Comparison of ENCODE assay signal across 1 cellular context in the genomic region with DNA sequence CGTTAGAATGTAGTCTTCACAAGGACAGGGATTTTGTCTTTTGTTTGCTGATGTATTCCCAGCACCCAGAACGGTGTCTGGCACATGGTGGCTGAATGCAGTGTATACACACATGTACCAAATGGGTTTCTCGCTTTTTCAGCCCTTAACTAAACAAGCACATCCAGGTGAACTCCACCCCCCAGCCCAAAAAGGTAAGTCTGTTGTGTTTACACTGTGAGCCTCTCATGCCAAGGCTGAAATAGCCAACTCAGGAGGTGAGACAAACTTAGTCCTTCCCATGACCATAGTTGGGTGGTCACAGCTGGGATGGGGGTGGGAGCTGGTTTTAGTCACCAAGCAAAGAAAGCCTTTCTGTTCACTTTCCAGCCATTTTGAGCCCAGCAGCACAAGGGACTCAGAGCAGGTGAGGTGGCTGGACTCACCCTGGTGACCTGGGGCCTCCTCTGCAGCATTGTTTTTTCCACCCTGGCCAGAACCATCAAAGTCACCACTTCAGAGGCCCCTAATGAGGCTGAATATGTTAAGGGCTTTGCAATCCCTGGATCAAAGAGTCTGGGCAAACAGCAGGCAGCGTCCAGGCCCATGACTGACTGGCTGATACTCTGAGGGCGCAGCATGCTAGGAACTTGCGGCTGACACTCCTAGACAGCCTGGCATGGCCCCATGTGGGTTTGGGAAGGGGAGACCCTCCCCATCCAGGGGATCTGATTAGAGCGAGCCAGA.
TF ChIP-seq lines count a peak whose summit lies in the region.

No MANE protein-coding gene starts in this region.

TF ChIP-seq in HepG2, 621 proteins besides CTCF, POLR2A, EP300 and RAD21 (continued from another document and continues in another):
- TF ChIP-seq, protein P1, sequence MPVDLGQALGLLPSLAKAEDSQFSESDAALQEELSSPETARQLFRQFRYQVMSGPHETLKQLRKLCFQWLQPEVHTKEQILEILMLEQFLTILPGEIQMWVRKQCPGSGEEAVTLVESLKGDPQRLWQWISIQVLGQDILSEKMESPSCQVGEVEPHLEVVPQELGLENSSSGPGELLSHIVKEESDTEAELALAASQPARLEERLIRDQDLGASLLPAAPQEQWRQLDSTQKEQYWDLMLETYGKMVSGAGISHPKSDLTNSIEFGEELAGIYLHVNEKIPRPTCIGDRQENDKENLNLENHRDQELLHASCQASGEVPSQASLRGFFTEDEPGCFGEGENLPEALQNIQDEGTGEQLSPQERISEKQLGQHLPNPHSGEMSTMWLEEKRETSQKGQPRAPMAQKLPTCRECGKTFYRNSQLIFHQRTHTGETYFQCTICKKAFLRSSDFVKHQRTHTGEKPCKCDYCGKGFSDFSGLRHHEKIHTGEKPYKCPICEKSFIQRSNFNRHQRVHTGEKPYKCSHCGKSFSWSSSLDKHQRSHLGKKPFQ (CRISPR knock-in tag; IDR thresholded peaks at IDR 0.05; ENCODE audit: insufficient replicate concordance): no peak
- TF ChIP-seq FOSL2 (CRISPR knock-in tag; IDR thresholded peaks at IDR 0.05) (peak; percentile 58), CBX5 (CRISPR knock-in tag; IDR thresholded peaks at IDR 0.05; ENCODE audit: borderline replicate concordance) (0 out of 2 replicates have a peak, but pooled peaks have one; percentile 18), POLR2AphosphoS5 (IDR thresholded peaks at IDR 0.05; ENCODE audit: low read depth, low read length) (0 out of 2 replicates have a peak, but pooled peaks have one; percentile 26), BHLHE40 (IDR thresholded peaks at IDR 0.05; ENCODE audit: low read length) (peak; percentile 37; the same call in 1 of the 2 replicates), HCFC1 (IDR thresholded peaks at IDR 0.05; ENCODE audit: low read depth, low read length) (no peak), NFE2L1 (CRISPR knock-in tag; IDR thresholded peaks at IDR 0.05; ENCODE audit: borderline replicate concordance) (no peak), HDAC6 (IDR thresholded peaks at IDR 0.05; ENCODE audit: low read depth, low read length) (no peak), NR2F2 (IDR thresholded peaks at IDR 0.05; ENCODE audit: borderline replicate concordance, low read depth) (peak; percentile 76; the same call in 1 of the 2 replicates), DNMT3B (CRISPR knock-in tag; conservative IDR thresholded peaks at IDR 0.05) (no peak), NCOR1 (IDR thresholded peaks at IDR 0.05; ENCODE audit: borderline replicate concordance, low read length) (no peak), ZNF782 (CRISPR knock-in tag; IDR thresholded peaks at IDR 0.05; ENCODE audit: borderline replicate concordance) (no peak), EED (CRISPR knock-in tag; IDR thresholded peaks at IDR 0.05) (no peak), RXRA (CRISPR knock-in tag; IDR thresholded peaks at IDR 0.05) (peak; percentile 81), CHD2 (IDR thresholded peaks at IDR 0.05; ENCODE audit: low read depth, low read length) (no peak), HHEX (CRISPR knock-in tag; IDR thresholded peaks at IDR 0.05) (0 out of 2 replicates have a peak, but pooled peaks have one; percentile 14), GLI4 (CRISPR knock-in tag; IDR thresholded peaks at IDR 0.05; ENCODE audit: borderline replicate concordance) (no peak), ISL2 (CRISPR knock-in tag; IDR thresholded peaks at IDR 0.05) (peak; percentile 61), ZNF350 (CRISPR knock-in tag; IDR thresholded peaks at IDR 0.05; ENCODE audit: borderline replicate concordance, low read depth) (peak; percentile 45), MBD4 (IDR thresholded peaks at IDR 0.05; ENCODE audit: borderline replicate concordance, low read length) (0 out of 2 replicates have a peak, but pooled peaks have one; percentile 11), ZNF670 (CRISPR knock-in tag; IDR thresholded peaks at IDR 0.05; ENCODE audit: borderline replicate concordance) (no peak), RBM22 (optimal IDR thresholded peaks at IDR 0.05; ENCODE audit: low read length) (peak; percentile 63), ZNF614 (CRISPR knock-in tag; IDR thresholded peaks at IDR 0.05; ENCODE audit: borderline replicate concordance) (no peak), SKI (IDR thresholded peaks at IDR 0.05; ENCODE audit: partially characterized antibody) (peak; percentile 61), SIN3B (IDR thresholded peaks at IDR 0.05; ENCODE audit: low read length) (no peak), SIN3A (IDR thresholded peaks at IDR 0.05; ENCODE audit: borderline replicate concordance, low read depth, low read length) (no peak)
- TF ChIP-seq, protein P2, sequence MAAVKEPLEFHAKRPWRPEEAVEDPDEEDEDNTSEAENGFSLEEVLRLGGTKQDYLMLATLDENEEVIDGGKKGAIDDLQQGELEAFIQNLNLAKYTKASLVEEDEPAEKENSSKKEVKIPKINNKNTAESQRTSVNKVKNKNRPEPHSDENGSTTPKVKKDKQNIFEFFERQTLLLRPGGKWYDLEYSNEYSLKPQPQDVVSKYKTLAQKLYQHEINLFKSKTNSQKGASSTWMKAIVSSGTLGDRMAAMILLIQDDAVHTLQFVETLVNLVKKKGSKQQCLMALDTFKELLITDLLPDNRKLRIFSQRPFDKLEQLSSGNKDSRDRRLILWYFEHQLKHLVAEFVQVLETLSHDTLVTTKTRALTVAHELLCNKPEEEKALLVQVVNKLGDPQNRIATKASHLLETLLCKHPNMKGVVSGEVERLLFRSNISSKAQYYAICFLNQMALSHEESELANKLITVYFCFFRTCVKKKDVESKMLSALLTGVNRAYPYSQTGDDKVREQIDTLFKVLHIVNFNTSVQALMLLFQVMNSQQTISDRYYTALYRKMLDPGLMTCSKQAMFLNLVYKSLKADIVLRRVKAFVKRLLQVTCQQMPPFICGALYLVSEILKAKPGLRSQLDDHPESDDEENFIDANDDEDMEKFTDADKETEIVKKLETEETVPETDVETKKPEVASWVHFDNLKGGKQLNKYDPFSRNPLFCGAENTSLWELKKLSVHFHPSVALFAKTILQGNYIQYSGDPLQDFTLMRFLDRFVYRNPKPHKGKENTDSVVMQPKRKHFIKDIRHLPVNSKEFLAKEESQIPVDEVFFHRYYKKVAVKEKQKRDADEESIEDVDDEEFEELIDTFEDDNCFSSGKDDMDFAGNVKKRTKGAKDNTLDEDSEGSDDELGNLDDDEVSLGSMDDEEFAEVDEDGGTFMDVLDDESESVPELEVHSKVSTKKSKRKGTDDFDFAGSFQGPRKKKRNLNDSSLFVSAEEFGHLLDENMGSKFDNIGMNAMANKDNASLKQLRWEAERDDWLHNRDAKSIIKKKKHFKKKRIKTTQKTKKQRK (IDR thresholded peaks at IDR 0.05; ENCODE audit: low read length): no peak
- TF ChIP-seq, protein P3, sequence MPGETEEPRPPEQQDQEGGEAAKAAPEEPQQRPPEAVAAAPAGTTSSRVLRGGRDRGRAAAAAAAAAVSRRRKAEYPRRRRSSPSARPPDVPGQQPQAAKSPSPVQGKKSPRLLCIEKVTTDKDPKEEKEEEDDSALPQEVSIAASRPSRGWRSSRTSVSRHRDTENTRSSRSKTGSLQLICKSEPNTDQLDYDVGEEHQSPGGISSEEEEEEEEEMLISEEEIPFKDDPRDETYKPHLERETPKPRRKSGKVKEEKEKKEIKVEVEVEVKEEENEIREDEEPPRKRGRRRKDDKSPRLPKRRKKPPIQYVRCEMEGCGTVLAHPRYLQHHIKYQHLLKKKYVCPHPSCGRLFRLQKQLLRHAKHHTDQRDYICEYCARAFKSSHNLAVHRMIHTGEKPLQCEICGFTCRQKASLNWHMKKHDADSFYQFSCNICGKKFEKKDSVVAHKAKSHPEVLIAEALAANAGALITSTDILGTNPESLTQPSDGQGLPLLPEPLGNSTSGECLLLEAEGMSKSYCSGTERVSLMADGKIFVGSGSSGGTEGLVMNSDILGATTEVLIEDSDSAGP (CRISPR knock-in tag; IDR thresholded peaks at IDR 0.05; ENCODE audit: borderline replicate concordance): peak; percentile 41; the same call in 1 of the 2 replicates
- TF ChIP-seq, protein P4, sequence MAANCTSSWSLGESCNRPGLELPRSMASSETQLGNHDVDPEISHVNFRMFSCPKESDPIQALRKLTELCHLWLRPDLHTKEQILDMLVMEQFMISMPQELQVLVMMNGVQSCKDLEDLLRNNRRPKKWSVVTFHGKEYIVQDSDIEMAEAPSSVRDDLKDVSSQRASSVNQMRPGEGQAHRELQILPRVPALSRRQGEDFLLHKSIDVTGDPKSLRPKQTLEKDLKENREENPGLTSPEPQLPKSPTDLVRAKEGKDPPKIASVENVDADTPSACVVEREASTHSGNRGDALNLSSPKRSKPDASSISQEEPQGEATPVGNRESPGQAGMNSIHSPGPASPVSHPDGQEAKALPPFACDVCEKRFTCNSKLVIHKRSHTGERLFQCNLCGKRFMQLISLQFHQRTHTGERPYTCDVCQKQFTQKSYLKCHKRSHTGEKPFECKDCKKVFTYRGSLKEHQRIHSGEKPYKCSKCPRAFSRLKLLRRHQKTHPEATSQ (CRISPR knock-in tag; IDR thresholded peaks at IDR 0.05; ENCODE audit: borderline replicate concordance): no peak
- TF ChIP-seq, protein P5, sequence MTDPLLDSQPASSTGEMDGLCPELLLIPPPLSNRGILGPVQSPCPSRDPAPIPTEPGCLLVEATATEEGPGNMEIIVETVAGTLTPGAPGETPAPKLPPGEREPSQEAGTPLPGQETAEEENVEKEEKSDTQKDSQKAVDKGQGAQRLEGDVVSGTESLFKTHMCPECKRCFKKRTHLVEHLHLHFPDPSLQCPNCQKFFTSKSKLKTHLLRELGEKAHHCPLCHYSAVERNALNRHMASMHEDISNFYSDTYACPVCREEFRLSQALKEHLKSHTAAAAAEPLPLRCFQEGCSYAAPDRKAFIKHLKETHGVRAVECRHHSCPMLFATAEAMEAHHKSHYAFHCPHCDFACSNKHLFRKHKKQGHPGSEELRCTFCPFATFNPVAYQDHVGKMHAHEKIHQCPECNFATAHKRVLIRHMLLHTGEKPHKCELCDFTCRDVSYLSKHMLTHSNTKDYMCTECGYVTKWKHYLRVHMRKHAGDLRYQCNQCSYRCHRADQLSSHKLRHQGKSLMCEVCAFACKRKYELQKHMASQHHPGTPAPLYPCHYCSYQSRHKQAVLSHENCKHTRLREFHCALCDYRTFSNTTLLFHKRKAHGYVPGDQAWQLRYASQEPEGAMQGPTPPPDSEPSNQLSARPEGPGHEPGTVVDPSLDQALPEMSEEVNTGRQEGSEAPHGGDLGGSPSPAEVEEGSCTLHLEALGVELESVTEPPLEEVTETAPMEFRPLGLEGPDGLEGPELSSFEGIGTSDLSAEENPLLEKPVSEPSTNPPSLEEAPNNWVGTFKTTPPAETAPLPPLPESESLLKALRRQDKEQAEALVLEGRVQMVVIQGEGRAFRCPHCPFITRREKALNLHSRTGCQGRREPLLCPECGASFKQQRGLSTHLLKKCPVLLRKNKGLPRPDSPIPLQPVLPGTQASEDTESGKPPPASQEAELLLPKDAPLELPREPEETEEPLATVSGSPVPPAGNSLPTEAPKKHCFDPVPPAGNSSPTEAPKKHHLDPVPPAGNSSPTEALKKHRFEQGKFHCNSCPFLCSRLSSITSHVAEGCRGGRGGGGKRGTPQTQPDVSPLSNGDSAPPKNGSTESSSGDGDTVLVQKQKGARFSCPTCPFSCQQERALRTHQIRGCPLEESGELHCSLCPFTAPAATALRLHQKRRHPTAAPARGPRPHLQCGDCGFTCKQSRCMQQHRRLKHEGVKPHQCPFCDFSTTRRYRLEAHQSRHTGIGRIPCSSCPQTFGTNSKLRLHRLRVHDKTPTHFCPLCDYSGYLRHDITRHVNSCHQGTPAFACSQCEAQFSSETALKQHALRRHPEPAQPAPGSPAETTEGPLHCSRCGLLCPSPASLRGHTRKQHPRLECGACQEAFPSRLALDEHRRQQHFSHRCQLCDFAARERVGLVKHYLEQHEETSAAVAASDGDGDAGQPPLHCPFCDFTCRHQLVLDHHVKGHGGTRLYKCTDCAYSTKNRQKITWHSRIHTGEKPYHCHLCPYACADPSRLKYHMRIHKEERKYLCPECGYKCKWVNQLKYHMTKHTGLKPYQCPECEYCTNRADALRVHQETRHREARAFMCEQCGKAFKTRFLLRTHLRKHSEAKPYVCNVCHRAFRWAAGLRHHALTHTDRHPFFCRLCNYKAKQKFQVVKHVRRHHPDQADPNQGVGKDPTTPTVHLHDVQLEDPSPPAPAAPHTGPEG (CRISPR knock-in tag; IDR thresholded peaks at IDR 0.05): no peak
- TF ChIP-seq, protein P6, sequence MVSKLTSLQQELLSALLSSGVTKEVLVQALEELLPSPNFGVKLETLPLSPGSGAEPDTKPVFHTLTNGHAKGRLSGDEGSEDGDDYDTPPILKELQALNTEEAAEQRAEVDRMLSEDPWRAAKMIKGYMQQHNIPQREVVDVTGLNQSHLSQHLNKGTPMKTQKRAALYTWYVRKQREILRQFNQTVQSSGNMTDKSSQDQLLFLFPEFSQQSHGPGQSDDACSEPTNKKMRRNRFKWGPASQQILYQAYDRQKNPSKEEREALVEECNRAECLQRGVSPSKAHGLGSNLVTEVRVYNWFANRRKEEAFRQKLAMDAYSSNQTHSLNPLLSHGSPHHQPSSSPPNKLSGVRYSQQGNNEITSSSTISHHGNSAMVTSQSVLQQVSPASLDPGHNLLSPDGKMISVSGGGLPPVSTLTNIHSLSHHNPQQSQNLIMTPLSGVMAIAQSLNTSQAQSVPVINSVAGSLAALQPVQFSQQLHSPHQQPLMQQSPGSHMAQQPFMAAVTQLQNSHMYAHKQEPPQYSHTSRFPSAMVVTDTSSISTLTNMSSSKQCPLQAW (CRISPR knock-in tag; IDR thresholded peaks at IDR 0.05): no peak
- TF ChIP-seq, protein P7, sequence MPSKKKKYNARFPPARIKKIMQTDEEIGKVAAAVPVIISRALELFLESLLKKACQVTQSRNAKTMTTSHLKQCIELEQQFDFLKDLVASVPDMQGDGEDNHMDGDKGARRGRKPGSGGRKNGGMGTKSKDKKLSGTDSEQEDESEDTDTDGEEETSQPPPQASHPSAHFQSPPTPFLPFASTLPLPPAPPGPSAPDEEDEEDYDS (CRISPR knock-in tag; IDR thresholded peaks at IDR 0.05): no peak
- TF ChIP-seq, protein P8, sequence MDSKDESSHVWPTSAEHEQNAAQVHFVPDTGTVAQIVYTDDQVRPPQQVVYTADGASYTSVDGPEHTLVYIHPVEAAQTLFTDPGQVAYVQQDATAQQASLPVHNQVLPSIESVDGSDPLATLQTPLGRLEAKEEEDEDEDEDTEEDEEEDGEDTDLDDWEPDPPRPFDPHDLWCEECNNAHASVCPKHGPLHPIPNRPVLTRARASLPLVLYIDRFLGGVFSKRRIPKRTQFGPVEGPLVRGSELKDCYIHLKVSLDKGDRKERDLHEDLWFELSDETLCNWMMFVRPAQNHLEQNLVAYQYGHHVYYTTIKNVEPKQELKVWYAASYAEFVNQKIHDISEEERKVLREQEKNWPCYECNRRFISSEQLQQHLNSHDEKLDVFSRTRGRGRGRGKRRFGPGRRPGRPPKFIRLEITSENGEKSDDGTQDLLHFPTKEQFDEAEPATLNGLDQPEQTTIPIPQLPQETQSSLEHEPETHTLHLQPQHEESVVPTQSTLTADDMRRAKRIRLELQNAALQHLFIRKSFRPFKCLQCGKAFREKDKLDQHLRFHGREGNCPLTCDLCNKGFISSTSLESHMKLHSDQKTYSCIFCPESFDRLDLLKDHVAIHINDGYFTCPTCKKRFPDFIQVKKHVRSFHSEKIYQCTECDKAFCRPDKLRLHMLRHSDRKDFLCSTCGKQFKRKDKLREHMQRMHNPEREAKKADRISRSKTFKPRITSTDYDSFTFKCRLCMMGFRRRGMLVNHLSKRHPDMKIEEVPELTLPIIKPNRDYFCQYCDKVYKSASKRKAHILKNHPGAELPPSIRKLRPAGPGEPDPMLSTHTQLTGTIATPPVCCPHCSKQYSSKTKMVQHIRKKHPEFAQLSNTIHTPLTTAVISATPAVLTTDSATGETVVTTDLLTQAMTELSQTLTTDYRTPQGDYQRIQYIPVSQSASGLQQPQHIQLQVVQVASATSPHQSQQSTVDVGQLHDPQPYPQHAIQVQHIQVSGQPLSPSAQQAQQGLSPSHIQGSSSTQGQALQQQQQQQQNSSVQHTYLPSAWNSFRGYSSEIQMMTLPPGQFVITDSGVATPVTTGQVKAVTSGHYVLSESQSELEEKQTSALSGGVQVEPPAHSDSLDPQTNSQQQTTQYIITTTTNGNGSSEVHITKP (CRISPR knock-in tag; IDR thresholded peaks at IDR 0.05; ENCODE audit: low read depth): no peak
